Comparison of ENCODE assay signal across 22 cellular contexts in genomic region chr21:25465263-25465662, GRCh38.
"Had no signal": no experiment of that assay in that cellular context is flagged by ENCODE, and none has a peak within 500 bp of the region (broad histone marks: within the 10 kb centered on the region; RNA-seq: fewer than 3 reads in every experiment).

No MANE protein-coding gene starts in this region.

- H3K9me3 ChIP-seq: body of pancreas, esophagus muscularis mucosa, left ventricle myocardium inferior, sigmoid colon, vagina had no signal

- H3K27me3 Mint-ChIP-seq: activated naive CD8-positive, alpha-beta T cell treated with anti-CD3 and anti-CD28 coated beads, Interleukin-2, amount 10 ng/mL, durations not matched to agents 7 days and 5 days; stimulated activated memory B cell treated with anti-CD40 and anti-IgM and Interleukin-4, amounts not matched to agents 10 μg/mL and 1 μg/mL and 100 μg/mL, for 72 hours had no signal

- DNase-seq: activated CD4-positive, alpha-beta T cell treated with anti-CD3 and anti-CD28 coated beads, Interleukin-2, amount 50 U/mL, for 1 hour; activated naive CD8-positive, alpha-beta T cell treated with anti-CD3 and anti-CD28 coated beads, Interleukin-2, amount 10 ng/mL, durations not matched to agents 7 days and 5 days; body of pancreas; dermis blood vessel endothelial cell; effector memory CD4-positive, alpha-beta T cell; immature natural killer cell; kidney glomerular epithelial cell; left ventricle myocardium inferior; mammary epithelial cell; midbrain; occipital lobe; posterior cingulate gyrus; sigmoid colon; stimulated activated CD4-positive, alpha-beta T cell treated with anti-CD3 and anti-CD28 coated beads, Interleukin-4, amount 100 ng/mL, for 24 hours; substantia nigra; SW 1271; trophoblast cell had no signal

- FAIRE-seq: endothelial cell of umbilical vein had no signal

- H3K27me3 ChIP-seq: body of pancreas, esophagus muscularis mucosa, sigmoid colon, vagina had no signal

- H3K4me1 ChIP-seq: body of pancreas, left ventricle myocardium inferior, sigmoid colon, vagina had no signal

- H3K36me3 Mint-ChIP-seq: immature natural killer cell, WTC11 had no signal

- H3K27ac Mint-ChIP-seq: immature natural killer cell, WTC11 had no signal

- H3K4me3 ChIP-seq: body of pancreas, esophagus muscularis mucosa, left ventricle myocardium inferior, sigmoid colon, vagina had no signal

- H3K27ac ChIP-seq: body of pancreas, esophagus muscularis mucosa, left ventricle myocardium inferior, sigmoid colon, vagina had no signal

- H3K4me3 Mint-ChIP-seq: activated naive CD8-positive, alpha-beta T cell treated with anti-CD3 and anti-CD28 coated beads, Interleukin-2, amount 10 ng/mL, durations not matched to agents 7 days and 5 days; immature natural killer cell; stimulated activated memory B cell treated with anti-CD40 and anti-IgM and Interleukin-4, amounts not matched to agents 10 μg/mL and 1 μg/mL and 100 μg/mL, for 72 hours; WTC11 had no signal

- H3K9me3 Mint-ChIP-seq: immature natural killer cell; stimulated activated memory B cell treated with anti-CD40 and anti-IgM and Interleukin-4, amounts not matched to agents 10 μg/mL and 1 μg/mL and 100 μg/mL, for 72 hours had no signal

- H3K36me3 ChIP-seq: esophagus muscularis mucosa, left ventricle myocardium inferior, sigmoid colon, vagina had no signal

- ATAC-seq: body of pancreas; stimulated activated memory B cell treated with anti-CD40 and anti-IgM and Interleukin-4, amounts not matched to agents 10 μg/mL and 1 μg/mL and 100 μg/mL, for 72 hours; WTC11 had no signal

- H3K4me1 Mint-ChIP-seq: immature natural killer cell, WTC11 had no signal
